ENCODE assay signal across 9 cellular contexts in the genomic region with DNA sequence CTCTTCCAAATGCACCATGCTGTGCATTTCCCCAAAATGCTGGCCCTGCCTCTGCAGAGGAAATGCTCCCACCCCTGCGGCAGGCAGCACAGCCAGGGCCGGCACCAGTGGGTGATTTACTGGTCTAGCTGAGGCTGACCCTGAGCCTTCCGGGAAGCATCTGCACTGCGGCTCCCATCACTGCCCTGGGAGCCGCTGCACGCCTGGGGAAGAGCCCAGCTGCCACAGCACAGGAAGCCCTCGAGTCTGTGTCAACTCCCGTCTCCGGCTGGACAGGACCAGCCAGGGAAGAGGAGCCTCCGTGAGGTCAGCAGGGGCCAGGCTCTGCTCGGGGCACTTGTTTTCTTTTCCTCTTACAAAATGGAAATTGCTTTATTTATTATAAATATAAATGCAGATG. TPM values are rescaled to one million over a fixed set of nuclear protein-coding genes. Genes with fewer than 3 reads are reported as not detected.
DNase-seq lines count a peak whose midpoint lies in the region; ATAC-seq and TF ChIP-seq lines count a peak whose summit lies in the region.
"Had no signal": no experiment of that assay in that cellular context is flagged by ENCODE, and none has a peak within 500 bp of the region (broad histone marks: within the 10 kb centered on the region; RNA-seq: fewer than 3 reads in every experiment).

No MANE protein-coding gene starts in this region.

- peak; percentile 25 for DNase-seq in ELR (ENCODE audit: low read depth)
- peak; percentile 67 for DNase-seq in Right ventricle myocardium superior
- peak; percentile 88 for DNase-seq in pulmonary artery endothelial cell (ENCODE audit: low read depth, low spot score)
- no peak for DNase-seq in stimulated activated CD4-positive, alpha-beta T cell treated with anti-CD3 and anti-CD28 coated beads, Interleukin-12 subunit alpha, Interleukin-12 subunit beta, amount 100 ng/mL, for 4 hours
- DNase-seq in AG08395 (ENCODE audit: low spot score) = no peak
- DNase-seq: mucosa of descending colon, OCI-M1 had no signal

- ATAC-seq in Right ventricle myocardium superior (ENCODE audit: poor library complexity) = no peak
- no peak for ATAC-seq in HG03097 (IDR thresholded peaks at IDR 0.05; ENCODE audit: low FRiP score, unreplicated experiment)
- ATAC-seq: mucosa of descending colon had no signal

- intact Hi-C loops in Right ventricle myocardium superior (cut with DNase I) = no loop called here

TF ChIP-seq in PFSK-1, 5 proteins besides CTCF, POLR2A, EP300 and RAD21:
- TF ChIP-seq TAF1 (IDR thresholded peaks at IDR 0.05; ENCODE audit: borderline replicate concordance, insufficient read depth, low read length) = no peak
- peak; percentile 83; the same call in 1 of the 2 replicates for TF ChIP-seq SIN3A (IDR thresholded peaks at IDR 0.05; ENCODE audit: borderline replicate concordance, insufficient read depth, low read length)
- TF ChIP-seq FOXP2 (optimal IDR thresholded peaks at IDR 0.05; ENCODE audit: borderline replicate concordance, extremely low read depth, extremely low read length, insufficient read depth) = peak; percentile 89

RNA-seq across cellular contexts. Expression of gene EEIG1, which starts 25.1 kb away (rescaled TPM):
- 42.0 TPM for polyA plus RNA-seq in PFSK-1 (2012; ENCODE audit: insufficient read length, low read depth)
- 21.8 TPM for total RNA-seq in Right ventricle myocardium superior
- total RNA-seq in pulmonary artery endothelial cell = 4.4 and 5.2 TPM in 2 replicates

Comparison
In these comparisons a context has a peak if more than half of its experiments do, and no peak if none do; other contexts are left out.
1. DNase-seq: peak in ELR (single experiment), Right ventricle myocardium superior (single experiment) and pulmonary artery endothelial cell (single experiment); none in stimulated activated CD4-positive, alpha-beta T cell treated with anti-CD3 and anti-CD28 coated beads, Interleukin-12 subunit alpha, Interleukin-12 subunit beta, amount 100 ng/mL, for 4 hours (single experiment) and AG08395 (single experiment).